Comparison of ENCODE assay signal across 8 cellular contexts in the genomic region with DNA sequence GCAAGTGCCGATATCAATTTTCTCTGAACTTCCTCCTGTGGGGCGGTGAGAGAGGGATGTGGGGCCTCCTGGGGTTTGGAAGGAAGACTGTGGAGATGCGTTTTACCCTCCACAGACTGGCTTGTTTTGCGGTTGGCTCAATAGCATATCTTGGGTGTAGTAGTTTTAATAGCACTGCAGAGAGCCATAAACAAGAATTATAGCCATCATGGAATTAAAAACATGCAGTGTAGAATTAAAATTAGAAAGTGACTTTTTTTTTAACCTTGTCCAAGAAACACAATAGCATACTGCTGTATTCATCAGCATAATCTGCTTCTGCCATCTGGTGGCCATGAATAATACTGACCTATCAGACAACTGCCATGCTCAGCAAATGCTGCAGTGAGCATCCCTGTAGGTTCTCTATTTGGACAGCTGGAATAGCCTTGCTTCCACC. TPM values are rescaled to one million over a fixed set of nuclear protein-coding genes. Genes with fewer than 3 reads are reported as not detected.
DNase-seq lines count a peak whose midpoint lies in the region; ATAC-seq and TF ChIP-seq lines count a peak whose summit lies in the region.

No MANE protein-coding gene starts in this region.

- H3K27me3 Mint-ChIP-seq in CD4-positive, alpha-beta memory T cell: peaks cover 0 to 1% of the 10 kb centered on the region in 2 donors

- CTCF ChIA-PET in CD4-positive, alpha-beta memory T cell (lab: Charles Lee; ENCODE audit: partially characterized antibody): interaction anchor here (1.1 to 2.8 kb wide), 2 partner anchors 446 to 448 kb away, joined by 4 to 16 read pairs; no protein-coding TSS in a partner anchor
- CTCF ChIA-PET in PC-3 (lab: Charles Lee): no interaction called here

- DNase-seq in CD4-positive, alpha-beta memory T cell: peak; percentile 22 to 52 (median 26)
- DNase-seq in Kasumi-1 (lab: John Stamatoyannopoulos, UW) (peak; percentile 28 to 47), PC-3 (peak; percentile 77), astrocyte of the hippocampus (ENCODE audit: low read depth, low spot score) (peak; percentile 78), hypothalamus (lab: John Stamatoyannopoulos, UW) (peak in 29 of 51 donors; percentile 0 to 53 (median 18))
- peak; percentile 40 for DNase-seq in stimulated activated CD4-positive, alpha-beta T cell treated with anti-CD3 and anti-CD28 coated beads, Interleukin-15, amount 100 ng/mL, for 24 hours

- no peak overlapping the region for H3K27ac Mint-ChIP-seq in CD4-positive, alpha-beta memory T cell

- H3K36me3 ChIP-seq in CD4-positive, alpha-beta memory T cell (ENCODE audit: insufficient read depth, low read length): no peaks in the 10 kb centered on the region
- no peaks in the 10 kb centered on the region for H3K36me3 ChIP-seq in PC-3 (ENCODE audit: low read depth, low read length)

- no peaks in the 10 kb centered on the region for H3K4me1 Mint-ChIP-seq in CD4-positive, alpha-beta memory T cell

- POLR2A ChIA-PET in CD4-positive, alpha-beta memory T cell (lab: Charles Lee; ENCODE audit: partially characterized antibody): no interaction called here
- POLR2A ChIA-PET in PC-3 (lab: Charles Lee; ENCODE audit: unreplicated experiment): no interaction called here

- H3K36me3 Mint-ChIP-seq in CD4-positive, alpha-beta memory T cell: no peaks in the 10 kb centered on the region

- no peak overlapping the region for H3K9ac ChIP-seq in PC-3 (ENCODE audit: low read length)

- H3K9me3 ChIP-seq in CD4-positive, alpha-beta memory T cell (ENCODE audit: control insufficient read depth in 1 of 2, low read length in 2 of 2): no peaks in the 10 kb centered on the region
- no peaks in the 10 kb centered on the region for H3K9me3 ChIP-seq in PC-3 (ENCODE audit: low read length)

- no TSS peak for BruUV-seq in PC-3 (replicated peaks; lab: Mats Ljungman, UMichigan)

- no peak overlapping the region for H3K4me3 Mint-ChIP-seq in CD4-positive, alpha-beta memory T cell

- H3K9me2 ChIP-seq in PC-3 (replicated peaks; ENCODE audit: low read length): no peaks in the 10 kb centered on the region

- H4K20me1 ChIP-seq in PC-3 (ENCODE audit: low read length): no peaks in the 10 kb centered on the region

- H3F3A ChIP-seq in PC-3 (ENCODE audit: low read length, unreplicated experiment): no peaks in the 10 kb centered on the region

- H3K27ac ChIP-seq in CD4-positive, alpha-beta memory T cell (ENCODE audit: low read depth, low read length): no peak overlapping the region
- H3K27ac ChIP-seq in PC-3 (ENCODE audit: low read length): no peak overlapping the region

- ATAC-seq in GM18909 (IDR thresholded peaks at IDR 0.05; ENCODE audit: poor library complexity, unreplicated experiment) (peak; percentile 70), PC-3 (peak; percentile 94), HG02678 (IDR thresholded peaks at IDR 0.05; ENCODE audit: unreplicated experiment) (no peak)

- intact Hi-C loops in CD4-positive, alpha-beta memory T cell (cut with micrococcal nuclease): no loop called here
- intact Hi-C loops in PC-3 (cut with micrococcal nuclease): loop anchor here (1.0 to 2.0 kb wide), 7 partner anchors 95 to 569 kb away; a partner anchor contains a TSS

- H3K4me1 ChIP-seq in CD4-positive, alpha-beta memory T cell (ENCODE audit: insufficient read depth, low read length): no peaks in the 10 kb centered on the region
- H3K4me1 ChIP-seq in PC-3 (ENCODE audit: insufficient read depth, low read length): peaks cover 19% of the 10 kb centered on the region

- peaks cover 0 to 2% (median 0%) of the 10 kb centered on the region in 8 donors for H3K9me3 Mint-ChIP-seq in CD4-positive, alpha-beta memory T cell

- H3K79me2 ChIP-seq in PC-3 (ENCODE audit: low read length): no peaks in the 10 kb centered on the region

- no peak overlapping the region for H3K4me3 ChIP-seq in CD4-positive, alpha-beta memory T cell (ENCODE audit: low read length in 2 of 2)
- no peak overlapping the region for H3K4me3 ChIP-seq in PC-3 (ENCODE audit: low read length)

- no peak overlapping the region for H2AFZ ChIP-seq in PC-3 (ENCODE audit: low read length)

- H3K27me3 ChIP-seq in CD4-positive, alpha-beta memory T cell (ENCODE audit: insufficient read depth, low read length): no peaks in the 10 kb centered on the region
- H3K27me3 ChIP-seq in PC-3 (ENCODE audit: low read length): no peaks in the 10 kb centered on the region

- TF ChIP-seq CTCF in PC-3 (conservative IDR thresholded peaks at IDR 0.05; ENCODE audit: low read depth, low read length): peak; percentile 81

- H3K4me2 ChIP-seq in PC-3 (ENCODE audit: low read length): no peak overlapping the region

RNA-seq across cellular contexts. Expression of a gene that starts 47.3 kb away (rescaled TPM):
- 10 to 100 TPM; 14.4 to 18.0 TPM for total RNA-seq in CD4-positive, alpha-beta memory T cell
- 1 to 10 TPM; 1.6 to 2.4 TPM for polyA plus RNA-seq in CD4-positive, alpha-beta memory T cell
- 11.2 and 13.0 TPM in 2 replicates for total RNA-seq in PC-3 (2014; rRNA removed)

Comparison
In these comparisons a context has a peak if more than half of its experiments do, and no peak if none do; other contexts are left out.
1. DNase-seq: peak in every context shown above with its lines; median percentile 78 in astrocyte of the hippocampus; 77 in PC-3; 40 in stimulated activated CD4-positive, alpha-beta T cell treated with anti-CD3 and anti-CD28 coated beads, Interleukin-15, amount 100 ng/mL, for 24 hours; 38 in Kasumi-1; 26 in CD4-positive, alpha-beta memory T cell; 18 in hypothalamus.